13 cellular contexts compared by ENCODE assay signal in genomic region chr6:139099984-139100383, GRCh38. TPM values are rescaled to one million over a fixed set of nuclear protein-coding genes. Genes with fewer than 3 reads are reported as not detected.
DNase-seq lines count a peak whose midpoint lies in the region; ATAC-seq and TF ChIP-seq lines count a peak whose summit lies in the region.
"Had no signal": no experiment of that assay in that cellular context is flagged by ENCODE, and none has a peak within 500 bp of the region (broad histone marks: within the 10 kb centered on the region; RNA-seq: fewer than 3 reads in every experiment).

No MANE protein-coding gene starts in this region.

- ATAC-seq in activated T-cell treated with anti-CD3 and anti-CD28 coated beads, Interleukin-2, amount 50 U/mL, for 4 hours = peak; percentile 92 to 94
- ATAC-seq in GM21367 (IDR thresholded peaks at IDR 0.05; ENCODE audit: unreplicated experiment) = peak; percentile 80
- ATAC-seq in HG03025 (IDR thresholded peaks at IDR 0.05; ENCODE audit: low FRiP score, unreplicated experiment) = peak; percentile 82
- ATAC-seq in activated T-helper 17 cell treated with anti-CD3 and anti-CD28 coated beads, Interleukin-2, amount 50 U/mL, for 72 hours (replicated peaks) = peak; percentile 98
- ATAC-seq in WTC11 = no peak

- no peak for DNase-seq in activated T-cell treated with anti-CD3 and anti-CD28 coated beads, Interleukin-2, amount 50 U/mL, for 4 hours
- no peak for DNase-seq in activated T-cell treated with anti-CD3 and anti-CD28 coated beads for 4 hours
- no peak for DNase-seq in dermis blood vessel endothelial cell
- no peak for DNase-seq in NCI-H1105 (lab: John Stamatoyannopoulos, UW)
- DNase-seq in WTC11 (ENCODE audit: low spot score) = no peak
- DNase-seq: brain microvascular endothelial cell, naive B cell, NCI-H82, spleen had no signal

- H3K27me3 Mint-ChIP-seq in activated T-cell treated with anti-CD3 and anti-CD28 coated beads, Interleukin-2, amount 50 U/mL, for 4 hours (ENCODE audit: low read depth) = no peaks in the 10 kb centered on the region
- peaks cover 3% of the 10 kb centered on the region for H3K27me3 Mint-ChIP-seq in activated T-helper 17 cell treated with anti-CD3 and anti-CD28 coated beads, Interleukin-2, amount 50 U/mL, for 72 hours
- H3K27me3 Mint-ChIP-seq in WTC11 (ENCODE audit: low read depth) = no peaks in the 10 kb centered on the region
- H3K27me3 Mint-ChIP-seq: stimulated activated naive CD8-positive, alpha-beta T cell treated with anti-CD3 and anti-CD28 coated beads, Interleukin-15, Interleukin-2, amounts not matched to agents 100 ng/mL and 50 ng/mL, for 24 hours had no signal

- no peak overlapping the region for H3K4me3 Mint-ChIP-seq in activated T-cell treated with anti-CD3 and anti-CD28 coated beads, Interleukin-2, amount 50 U/mL, for 4 hours
- no peak overlapping the region for H3K4me3 Mint-ChIP-seq in activated T-helper 17 cell treated with anti-CD3 and anti-CD28 coated beads, Interleukin-2, amount 50 U/mL, for 72 hours
- no peak overlapping the region for H3K4me3 Mint-ChIP-seq in WTC11
- H3K4me3 Mint-ChIP-seq: naive B cell; stimulated activated naive CD8-positive, alpha-beta T cell treated with anti-CD3 and anti-CD28 coated beads, Interleukin-15, Interleukin-2, amounts not matched to agents 100 ng/mL and 50 ng/mL, for 24 hours had no signal

- H3K4me1 Mint-ChIP-seq in activated T-cell treated with anti-CD3 and anti-CD28 coated beads, Interleukin-2, amount 50 U/mL, for 4 hours (ENCODE audit: low read depth) = peaks cover 6% of the 10 kb centered on the region
- peaks cover 8% of the 10 kb centered on the region for H3K4me1 Mint-ChIP-seq in activated T-helper 17 cell treated with anti-CD3 and anti-CD28 coated beads, Interleukin-2, amount 50 U/mL, for 72 hours
- no peaks in the 10 kb centered on the region for H3K4me1 Mint-ChIP-seq in WTC11
- H3K4me1 Mint-ChIP-seq: naive B cell had no signal

- H3K9me3 Mint-ChIP-seq in activated T-cell treated with anti-CD3 and anti-CD28 coated beads, Interleukin-2, amount 50 U/mL, for 4 hours = no peaks in the 10 kb centered on the region
- no peaks in the 10 kb centered on the region for H3K9me3 Mint-ChIP-seq in activated T-helper 17 cell treated with anti-CD3 and anti-CD28 coated beads, Interleukin-2, amount 50 U/mL, for 72 hours
- no peaks in the 10 kb centered on the region for H3K9me3 Mint-ChIP-seq in WTC11
- H3K9me3 Mint-ChIP-seq: naive B cell; stimulated activated naive CD8-positive, alpha-beta T cell treated with anti-CD3 and anti-CD28 coated beads, Interleukin-15, Interleukin-2, amounts not matched to agents 100 ng/mL and 50 ng/mL, for 24 hours had no signal

- TF ChIP-seq CTCF in WTC11 (IDR thresholded peaks at IDR 0.05) = no peak

- CTCF ChIA-PET in WTC11 (lab: Charles Lee) = no interaction called here

- no peak overlapping the region for H3K27ac Mint-ChIP-seq in activated T-helper 17 cell treated with anti-CD3 and anti-CD28 coated beads, Interleukin-2, amount 50 U/mL, for 72 hours
- H3K27ac Mint-ChIP-seq in WTC11 = no peak overlapping the region
- H3K27ac Mint-ChIP-seq: naive B cell; stimulated activated naive CD8-positive, alpha-beta T cell treated with anti-CD3 and anti-CD28 coated beads, Interleukin-15, Interleukin-2, amounts not matched to agents 100 ng/mL and 50 ng/mL, for 24 hours had no signal

- no peaks in the 10 kb centered on the region for H3K36me3 Mint-ChIP-seq in activated T-cell treated with anti-CD3 and anti-CD28 coated beads, Interleukin-2, amount 50 U/mL, for 4 hours (ENCODE audit: insufficient read depth)
- no peaks in the 10 kb centered on the region for H3K36me3 Mint-ChIP-seq in activated T-helper 17 cell treated with anti-CD3 and anti-CD28 coated beads, Interleukin-2, amount 50 U/mL, for 72 hours (ENCODE audit: low read depth)
- H3K36me3 Mint-ChIP-seq in WTC11 = no peaks in the 10 kb centered on the region
- H3K36me3 Mint-ChIP-seq: naive B cell had no signal

- POLR2A ChIA-PET in WTC11 (lab: Charles Lee) = no interaction called here

TF ChIP-seq in WTC11, 78 proteins besides CTCF, POLR2A, EP300 and RAD21:
- TF ChIP-seq RELA (CRISPR knock-in tag; IDR thresholded peaks at IDR 0.05; ENCODE audit: borderline replicate concordance) = no peak
- no peak for TF ChIP-seq FOXJ3 (CRISPR knock-in tag; IDR thresholded peaks at IDR 0.05; ENCODE audit: borderline replicate concordance)
- TF ChIP-seq GABPB1 (CRISPR knock-in tag; IDR thresholded peaks at IDR 0.05) = no peak
- TF ChIP-seq JUN (CRISPR knock-in tag; IDR thresholded peaks at IDR 0.05) = no peak
- no peak for TF ChIP-seq IRF2 (CRISPR knock-in tag; IDR thresholded peaks at IDR 0.05; ENCODE audit: borderline replicate concordance, low read depth)

RNA-seq across cellular contexts. Expression of gene HECA, which starts 34.9 kb away (rescaled TPM):
- total RNA-seq in activated T-cell treated with anti-CD3 and anti-CD28 coated beads, Interleukin-2, amount 50 U/mL, for 4 hours = 10 to 100 TPM; 54.4 to 65.7 (median 57.5) TPM
- 10 to 100 TPM; 67.0 to 85.7 TPM for total RNA-seq in activated T-helper 17 cell treated with anti-CD3 and anti-CD28 coated beads, Interleukin-2, amount 50 U/mL, for 72 hours
- 37.8 and 44.6 TPM in 2 replicates for total RNA-seq in dermis blood vessel endothelial cell
- 8.1 to 9.4 TPM (median 8.1 TPM) in 3 replicates for total RNA-seq in WTC11 (2021)
